In genomic region chr3:123658118-123658859, GRCh38 we compare ENCODE assay signal across 11 cellular contexts.
DNase-seq lines count a peak whose midpoint lies in the region; ATAC-seq and TF ChIP-seq lines count a peak whose summit lies in the region.
"Had no signal": no experiment of that assay in that cellular context is flagged by ENCODE, and none has a peak within 500 bp of the region (broad histone marks: within the 10 kb centered on the region; RNA-seq: fewer than 3 reads in every experiment).

No MANE protein-coding gene starts in this region.

- no TSS peak for BruUV-seq in IMR-90 (replicated peaks; lab: Mats Ljungman, UMichigan)
- BruUV-seq in A673 (replicated peaks; lab: Mats Ljungman, UMichigan), result no TSS peak

- H3K79me1 ChIP-seq in IMR-90 (ENCODE audit: low read depth in 1 of 2, low read length in 2 of 2), result peaks cover 18 to 66% of the 10 kb centered on the region in 2 experiments

- TF ChIP-seq POLR2A in IMR-90 (IDR thresholded peaks at IDR 0.05; ENCODE audit: low read depth, low read length), result no peak
- TF ChIP-seq POLR2A in suprapubic skin (IDR thresholded peaks at IDR 0.05), result no peak

- in situ Hi-C loops in IMR-90 (cut with MboI; ENCODE audit: low sequenced_read_pairs), result no loop called here

- peak overlapping the region in 1 of 2 experiments; percentile 39; a peak in 2 of 4 replicates for H4K8ac ChIP-seq in IMR-90 (ENCODE audit: low read depth in 2 of 2, low read length in 2 of 2)

- peaks cover 3% of the 10 kb centered on the region for H3K9me3 Mint-ChIP-seq in stimulated activated memory B cell treated with anti-CD40 and anti-IgM and Interleukin-4, amounts not matched to agents 10 μg/mL and 1 μg/mL and 100 μg/mL, for 72 hours

- ATAC-seq in IMR-90 (ENCODE audit: low read depth) (no peak), HG03432 (IDR thresholded peaks at IDR 0.05; ENCODE audit: unreplicated experiment) (no peak)
- no peak for ATAC-seq in stimulated activated memory B cell treated with anti-CD40 and anti-IgM and Interleukin-4, amounts not matched to agents 10 μg/mL and 1 μg/mL and 100 μg/mL, for 72 hours

- no peak for TF ChIP-seq EP300 in suprapubic skin (IDR thresholded peaks at IDR 0.05)

- H3K56ac ChIP-seq in IMR-90 (ENCODE audit: extremely low read depth, insufficient read depth, low read length), result no peak overlapping the region

- H3K9me1 ChIP-seq in IMR-90 (ENCODE audit: insufficient read depth, low read length), result peaks cover 38% of the 10 kb centered on the region

- intact Hi-C loops in IMR-90 (cut with micrococcal nuclease), result loop anchor here (10.0 kb wide), 1 partner anchor 217 kb away; no protein-coding TSS in a partner anchor
- intact Hi-C loops in A673 (cut with micrococcal nuclease; ENCODE audit: unreplicated experiment), result loop anchor here (10.0 kb wide), 1 partner anchor 897 kb away; no protein-coding TSS in a partner anchor

- no peak overlapping the region for H3K27ac Mint-ChIP-seq in stimulated activated memory B cell treated with anti-CD40 and anti-IgM and Interleukin-4, amounts not matched to agents 10 μg/mL and 1 μg/mL and 100 μg/mL, for 72 hours

- H3K23ac ChIP-seq in IMR-90 (ENCODE audit: low read depth, low read length), result 0 out of 2 replicates have a peak overlapping the region, but pooled peaks have one; percentile 4

- H3K27me3 ChIP-seq in IMR-90 (ENCODE audit: control insufficient read depth, insufficient read depth, low read length) (no peaks in the 10 kb centered on the region), suprapubic skin (no peaks in the 10 kb centered on the region), A673 (replicated peaks; ENCODE audit: insufficient read depth, low read depth, low read length, poor library complexity) (no peaks in the 10 kb centered on the region)

- peak overlapping the region; percentile 45 for H2BK20ac ChIP-seq in IMR-90 (ENCODE audit: low read depth, low read length)

- H3K27me3 Mint-ChIP-seq in stimulated activated memory B cell treated with anti-CD40 and anti-IgM and Interleukin-4, amounts not matched to agents 10 μg/mL and 1 μg/mL and 100 μg/mL, for 72 hours, result peaks cover 27% of the 10 kb centered on the region

- POLR2A ChIA-PET in IMR-90 (lab: Charles Lee; ENCODE audit: unreplicated experiment) (no interaction called here), A673 (lab: Charles Lee; ENCODE audit: low non-redundant PET) (no interaction called here)

- H3K36me3 ChIP-seq in IMR-90 (ENCODE audit: control insufficient read depth, insufficient read depth, low read length) (peaks cover 69% of the 10 kb centered on the region), suprapubic skin (no peaks in the 10 kb centered on the region), A673 (ENCODE audit: insufficient read depth, low read length, poor library complexity, severe bottlenecking) (no peaks in the 10 kb centered on the region)

- DNase-seq in IMR-90 (peak; percentile 77), caudate nucleus (lab: John Stamatoyannopoulos, UW) (peak in 16 of 61 donors; percentile 7 to 84 (median 28)), hippocampal formation (lab: John Stamatoyannopoulos, UW) (peak; percentile 3 to 44), suprapubic skin (ENCODE audit: low spot score in 2 of 2) (no peak), NCI-H146 treated with DMSO at 0.1 percent for 48 hours (lab: John Stamatoyannopoulos, UW; ENCODE audit: unreplicated experiment) (no peak), A673 (ENCODE audit: low spot score) (no peak)
- DNase-seq: activated CD8-positive, alpha-beta memory T cell treated with anti-CD3 and anti-CD28 coated beads, Interleukin-2, amount 50 U/mL, for 48 hours; NCI-H446; trophoblast cell had no signal

- H3K4ac ChIP-seq in IMR-90 (ENCODE audit: low read depth, low read length), result peak overlapping the region; percentile 63

- H3K4me3 ChIP-seq in IMR-90 (ENCODE audit: insufficient read depth, low read depth, low read length) (no peak overlapping the region), suprapubic skin (no peak overlapping the region), A673 (ENCODE audit: low read depth, low read length, poor library complexity, severe bottlenecking) (no peak overlapping the region)

- CTCF ChIA-PET in IMR-90 (lab: Yijun Ruan, JAX), result interaction anchor here (0.6 kb wide), 1 partner anchor 874 kb away, joined by 3 read pairs; no protein-coding TSS in a partner anchor
- CTCF ChIA-PET in A673 (lab: Charles Lee), result no interaction called here

- peak overlapping the region; percentile 19; the same call in 1 of the 3 replicates for H2BK15ac ChIP-seq in IMR-90 (ENCODE audit: low read depth, low read length)

- peak overlapping the region; percentile 96 for H2BK120ac ChIP-seq in IMR-90 (ENCODE audit: low read depth, low read length)

- H2AFZ ChIP-seq in IMR-90 (replicated peaks; ENCODE audit: low read length, poor library complexity), result no peak overlapping the region

- no peak overlapping the region; the same call in 1 of the 2 replicates for H4K91ac ChIP-seq in IMR-90 (ENCODE audit: insufficient read depth, low read depth, low read length)

- WGBS in IMR-90 (ENCODE audit: extremely low coverage in 2 of 2, insufficient read length in 1 of 2), 2 experiments, result no CpG with 5 or more reads among the region's 1 CpG
- WGBS in suprapubic skin, result 88% methylated on average over 1 of the region's 1 CpG

- H3K4me3 Mint-ChIP-seq in stimulated activated memory B cell treated with anti-CD40 and anti-IgM and Interleukin-4, amounts not matched to agents 10 μg/mL and 1 μg/mL and 100 μg/mL, for 72 hours, result no peak overlapping the region

- TF ChIP-seq RAD21 in IMR-90 (IDR thresholded peaks at IDR 0.05; ENCODE audit: low read length), result no peak

- 0 out of 2 replicates have a peak overlapping the region, but pooled peaks have one; percentile 15 for H4K5ac ChIP-seq in IMR-90 (ENCODE audit: low read depth, low read length)

- no peaks in the 10 kb centered on the region for H3K36me3 Mint-ChIP-seq in stimulated activated memory B cell treated with anti-CD40 and anti-IgM and Interleukin-4, amounts not matched to agents 10 μg/mL and 1 μg/mL and 100 μg/mL, for 72 hours

- no peak overlapping the region for H3K27ac ChIP-seq in IMR-90 (ENCODE audit: insufficient read depth, low read length)
- peak overlapping the region; percentile 90 for H3K27ac ChIP-seq in caudate nucleus (ENCODE audit: low read depth, low read length)
- peak overlapping the region; percentile 73 for H3K27ac ChIP-seq in suprapubic skin
- no peak overlapping the region for H3K27ac ChIP-seq in A673 (ENCODE audit: low read depth, low read length, poor library complexity, severe bottlenecking)

- peak overlapping the region; percentile 48 for H3K14ac ChIP-seq in IMR-90 (replicated peaks; ENCODE audit: low read depth, low read length)

- H3K4me1 ChIP-seq in IMR-90 (ENCODE audit: control insufficient read depth, insufficient read depth, low read length) (peaks cover 33% of the 10 kb centered on the region), suprapubic skin (peaks cover 51% of the 10 kb centered on the region), A673 (ENCODE audit: insufficient read depth, low read length, poor library complexity, severe bottlenecking) (peaks cover 8% of the 10 kb centered on the region)

- H3K18ac ChIP-seq in IMR-90 (ENCODE audit: low read depth, low read length), result peak overlapping the region; percentile 24; the same call in 1 of the 2 replicates

- H2BK5ac ChIP-seq in IMR-90 (ENCODE audit: low read depth, low read length, poor library complexity, severe bottlenecking), result peak overlapping the region; percentile 48

- H3K9me3 ChIP-seq in IMR-90 (ENCODE audit: control insufficient read depth, insufficient read depth, low read length) (no peaks in the 10 kb centered on the region), suprapubic skin (no peaks in the 10 kb centered on the region), A673 (ENCODE audit: low read depth, low read length, poor library complexity, severe bottlenecking) (no peaks in the 10 kb centered on the region)

- no peaks in the 10 kb centered on the region for H3K4me1 Mint-ChIP-seq in stimulated activated memory B cell treated with anti-CD40 and anti-IgM and Interleukin-4, amounts not matched to agents 10 μg/mL and 1 μg/mL and 100 μg/mL, for 72 hours

- H4K20me1 ChIP-seq in IMR-90 (ENCODE audit: insufficient read depth, low read length), result no peaks in the 10 kb centered on the region

- H3K9ac ChIP-seq in IMR-90 (ENCODE audit: low read depth, low read length), result no peak overlapping the region

- no peak overlapping the region; the same call in 1 of the 2 replicates for H2AK5ac ChIP-seq in IMR-90 (ENCODE audit: low read depth, low read length)

- H3K4me2 ChIP-seq in IMR-90 (ENCODE audit: low read depth, low read length), result no peak overlapping the region

- dilution Hi-C loops in IMR-90 (cut with HindIII; ENCODE audit: low sequenced_read_pairs, unreplicated experiment), result no loop called here

- no peak overlapping the region for H2AK9ac ChIP-seq in IMR-90 (replicated peaks; ENCODE audit: low read depth, low read length, poor library complexity)

- TF ChIP-seq CTCF in IMR-90 (conservative IDR thresholded peaks at IDR 0.05; ENCODE audit: low read depth, low read length), result no peak
- no peak for TF ChIP-seq CTCF in suprapubic skin (IDR thresholded peaks at IDR 0.05)
- TF ChIP-seq CTCF in A673 (conservative IDR thresholded peaks at IDR 0.05; ENCODE audit: low read depth, low read length), result no peak

TF ChIP-seq in IMR-90, 13 proteins besides CTCF, POLR2A, EP300 and RAD21 (continues in another document):
- no peak for TF ChIP-seq BHLHE40 (IDR thresholded peaks at IDR 0.05; ENCODE audit: low read depth, low read length)
- TF ChIP-seq MAFK (IDR thresholded peaks at IDR 0.05; ENCODE audit: low read depth, low read length), result no peak
- no peak for TF ChIP-seq SMC3 (IDR thresholded peaks at IDR 0.05; ENCODE audit: low read depth, low read length)
- no peak for TF ChIP-seq ELK1 (IDR thresholded peaks at IDR 0.05; ENCODE audit: borderline replicate concordance, low read depth, low read length)
- no peak for TF ChIP-seq MAZ (IDR thresholded peaks at IDR 0.05; ENCODE audit: borderline replicate concordance, low read depth, low read length)
- no peak for TF ChIP-seq FOS (IDR thresholded peaks at IDR 0.05; ENCODE audit: low read depth, low read length)
- TF ChIP-seq MXI1 (IDR thresholded peaks at IDR 0.05; ENCODE audit: borderline replicate concordance, low read depth, low read length), result no peak
- no peak for TF ChIP-seq RCOR1 (IDR thresholded peaks at IDR 0.05; ENCODE audit: insufficient replicate concordance, low read length)
- no peak for TF ChIP-seq NFE2L2 (IDR thresholded peaks at IDR 0.05; ENCODE audit: low read depth, low read length)
- no peak for TF ChIP-seq RFX5 (IDR thresholded peaks at IDR 0.05; ENCODE audit: low read depth, low read length)
- no peak for TF ChIP-seq CHD1 (IDR thresholded peaks at IDR 0.05; ENCODE audit: low read depth, low read length)

Comparison
In these comparisons a context has a peak if more than half of its experiments do, and no peak if none do; other contexts are left out.
1. DNase-seq: peak in IMR-90 (single experiment) and hippocampal formation (2 of 2); none in suprapubic skin (0 of 2), NCI-H146 treated with DMSO at 0.1 percent for 48 hours (single experiment) and A673 (single experiment).
2. H3K27ac ChIP-seq: peak in caudate nucleus (single experiment) and suprapubic skin (single experiment); none in IMR-90 (single experiment) and A673 (single experiment).